In the genomic region with DNA sequence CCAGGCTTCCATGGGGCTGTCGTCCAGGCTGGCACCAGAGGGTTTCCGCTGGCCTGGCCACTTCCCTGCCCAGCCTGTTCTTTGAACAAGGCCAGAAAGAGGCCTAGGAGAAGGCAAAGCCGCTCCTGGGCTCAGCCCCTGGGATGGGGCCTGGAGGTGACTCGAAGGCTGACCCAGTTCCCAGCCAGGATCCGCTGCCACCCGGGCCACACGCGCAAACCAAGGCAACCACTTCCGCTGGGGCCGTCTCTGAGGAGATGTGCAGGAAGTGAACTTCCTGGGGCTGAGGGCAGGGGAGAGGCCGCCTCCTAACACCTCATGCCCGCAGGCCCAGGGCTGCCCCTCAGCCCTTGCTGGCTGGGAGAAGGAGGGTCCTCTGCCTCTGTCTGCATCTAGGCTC, we compare ENCODE assay signal across 8 cellular contexts. TPM values are rescaled to one million over a fixed set of nuclear protein-coding genes. Genes with fewer than 3 reads are reported as not detected.
DNase-seq lines count a peak whose midpoint lies in the region; ATAC-seq and TF ChIP-seq lines count a peak whose summit lies in the region.

No MANE protein-coding gene starts in this region.

- H3K27me3 ChIP-seq in Loucy (ENCODE audit: insufficient read depth, low read length, poor library complexity, severe bottlenecking) (no peaks in the 10 kb centered on the region), right cardiac atrium (ENCODE audit: control insufficient read depth, insufficient read depth) (no peaks in the 10 kb centered on the region), HAP-1 (ENCODE audit: low read depth) (no peaks in the 10 kb centered on the region)

- no peaks in the 10 kb centered on the region; the same call in 1 of the 2 replicates for H3K79me2 ChIP-seq in Loucy (ENCODE audit: insufficient read depth, low read length)

- H4K20me1 ChIP-seq in Loucy (ENCODE audit: insufficient read depth, low read length, poor library complexity, severe bottlenecking) = no peaks in the 10 kb centered on the region

- ATAC-seq in GM19397 (IDR thresholded peaks at IDR 0.05; ENCODE audit: unreplicated experiment) (peak; percentile 77), right cardiac atrium (peak in 1 of 2 donors; percentile 7)

- 44% methylated on average over 12 of the region's 12 CpGs for WGBS in right cardiac atrium

- H3K9me3 Mint-ChIP-seq in osteocyte (ENCODE audit: unreplicated experiment) = no peaks in the 10 kb centered on the region

- peaks cover 12% of the 10 kb centered on the region for H3K36me3 Mint-ChIP-seq in osteocyte (ENCODE audit: unreplicated experiment)

- TF ChIP-seq CTCF in Loucy (conservative IDR thresholded peaks at IDR 0.05; ENCODE audit: low read length) = no peak
- no peak for TF ChIP-seq CTCF in osteocyte (IDR thresholded peaks at IDR 0.05)

- H3K36me3 ChIP-seq in Loucy (ENCODE audit: insufficient read depth, low read length) (peaks cover 9% of the 10 kb centered on the region; the same call in 1 of the 2 replicates), HAP-1 (replicated peaks) (peaks cover 2% of the 10 kb centered on the region; the same call in 1 of the 2 replicates)

- no peaks in the 10 kb centered on the region for H3K9me2 ChIP-seq in Loucy (replicated peaks; ENCODE audit: low read depth, low read length)

- peak overlapping the region; percentile 53 for H3K4me3 ChIP-seq in Loucy (ENCODE audit: low read length, poor library complexity, severe bottlenecking)
- H3K4me3 ChIP-seq in right cardiac atrium (ENCODE audit: low read length) = no peak overlapping the region
- H3K4me3 ChIP-seq in HAP-1 = no peak overlapping the region

- no peaks in the 10 kb centered on the region for H3K9me3 ChIP-seq in Loucy (ENCODE audit: insufficient read depth, low read depth, low read length)
- H3K9me3 ChIP-seq in right cardiac atrium (ENCODE audit: control insufficient read depth, low read length) = no peaks in the 10 kb centered on the region
- no peaks in the 10 kb centered on the region for H3K9me3 ChIP-seq in HAP-1

- peaks cover 32% of the 10 kb centered on the region for H3K4me1 Mint-ChIP-seq in osteocyte (ENCODE audit: unreplicated experiment)

- peak; percentile 91 for DNase-seq in activated CD8-positive, alpha-beta memory T cell treated with anti-CD3 and anti-CD28 coated beads, Interleukin-2, amount 50 U/mL, for 48 hours
- DNase-seq in right cardiac atrium (peak in 2 of 3 donors; percentile 78 to 81), NCI-H2029 (lab: John Stamatoyannopoulos, UW) (no peak), osteocyte (ENCODE audit: extremely low spot score, unreplicated experiment) (no peak), HAP-1 (ENCODE audit: low spot score in 2 of 2) (no peak)
- peak; percentile 64 to 75 for DNase-seq in stimulated activated CD8-positive, alpha-beta memory T cell treated with anti-CD3 and anti-CD28 coated beads, Interleukin-7, amount 100 ng/mL, for 4 hours (ENCODE audit: low read depth in 2 of 2)

- no peaks in the 10 kb centered on the region for H3K27me3 Mint-ChIP-seq in osteocyte (ENCODE audit: unreplicated experiment)

- H3K27ac ChIP-seq in right cardiac atrium (ENCODE audit: low read length) = peak overlapping the region; percentile 5

- H3F3A ChIP-seq in Loucy (ENCODE audit: low read depth) = no peaks in the 10 kb centered on the region

- no peak overlapping the region for H3K4me3 Mint-ChIP-seq in osteocyte (ENCODE audit: unreplicated experiment)

- H2AFZ ChIP-seq in Loucy (ENCODE audit: low read length) = no peak overlapping the region

- in situ Hi-C loops in HAP-1 (cut with MboI; ENCODE audit: low sequenced_read_pairs) = loop anchor here (25.0 kb wide), 1 partner anchor 468 kb away; the partner anchor contains the start of gene UQCRFS1

- peak overlapping the region; percentile 69 for H3K9ac ChIP-seq in Loucy (ENCODE audit: low read depth, low read length, poor library complexity, severe bottlenecking)

- H3K4me1 ChIP-seq in Loucy (ENCODE audit: insufficient read depth, low read length, poor library complexity, severe bottlenecking) (peaks cover 35% of the 10 kb centered on the region), right cardiac atrium (ENCODE audit: control insufficient read depth, insufficient read depth, low read length) (peaks cover 17% of the 10 kb centered on the region), HAP-1 (no peaks in the 10 kb centered on the region; the same call in 1 of the 2 replicates)

- H3K4me2 ChIP-seq in Loucy (ENCODE audit: low read depth, low read length, poor library complexity, severe bottlenecking) = peak overlapping the region; percentile 69

- no peak overlapping the region for H3K27ac Mint-ChIP-seq in osteocyte (ENCODE audit: unreplicated experiment)

- intact Hi-C loops in right cardiac atrium (cut with DNase I) = no loop called here

RNA-seq across cellular contexts. Expression of gene PLEKHF1, which starts 15.2 kb away (rescaled TPM):
- total RNA-seq in right cardiac atrium = 10 to 100 TPM; 25.1 to 44.1 (median 31.0) TPM
- polyA plus RNA-seq in right cardiac atrium = 40.6 TPM
- 27.3 and 36.1 TPM in 2 replicates for total RNA-seq in osteocyte

RNA-seq across cellular contexts. Expression of gene C19orf12, which starts 34.6 kb away (rescaled TPM):
- total RNA-seq in right cardiac atrium (10 to 100 TPM; 40.6 to 48.2 (median 43.5) TPM), osteocyte (40.0 and 42.7 TPM in 2 replicates)
- 37.3 TPM for polyA plus RNA-seq in right cardiac atrium

Comparison
In these comparisons a context has a peak if more than half of its experiments do, and no peak if none do; other contexts are left out.
1. DNase-seq: peak in activated CD8-positive, alpha-beta memory T cell treated with anti-CD3 and anti-CD28 coated beads, Interleukin-2, amount 50 U/mL, for 48 hours (single experiment), right cardiac atrium (2 of 3) and stimulated activated CD8-positive, alpha-beta memory T cell treated with anti-CD3 and anti-CD28 coated beads, Interleukin-7, amount 100 ng/mL, for 4 hours (2 of 2); none in NCI-H2029 (single experiment), osteocyte (single experiment) and HAP-1 (0 of 2).